11 cellular contexts compared by ENCODE assay signal in genomic region chr1:209411491-209411929, GRCh38.
DNase-seq lines count a peak whose midpoint lies in the region; ATAC-seq and TF ChIP-seq lines count a peak whose summit lies in the region.
"Had no signal": no experiment of that assay in that cellular context is flagged by ENCODE, and none has a peak within 500 bp of the region (broad histone marks: within the 10 kb centered on the region; RNA-seq: fewer than 3 reads in every experiment).

No MANE protein-coding gene starts in this region.

- H2BK120ac ChIP-seq in trophoblast cell (ENCODE audit: insufficient read depth, low read length, poor library complexity) = peak overlapping the region; percentile 81

- H3K79me1 ChIP-seq in trophoblast cell (ENCODE audit: low read length) = peaks cover 28% of the 10 kb centered on the region

- peak; percentile 32 for DNase-seq in G401 (ENCODE audit: low spot score)
- no peak for DNase-seq in RWPE2 (ENCODE audit: low spot score)
- peak; percentile 99 for DNase-seq in foreskin keratinocyte
- peak in 1 of 2 donors; percentile 43 for DNase-seq in trophoblast cell
- DNase-seq in NCI-H1417 treated with DMSO at 0.1 percent for 48 hours (lab: John Stamatoyannopoulos, UW) = no peak
- no peak for DNase-seq in DMS53 treated with DMSO at 0.1 percent for 48 hours (lab: John Stamatoyannopoulos, UW; ENCODE audit: unreplicated experiment)
- no peak for DNase-seq in HT-29 (ENCODE audit: low spot score)
- no peak for DNase-seq in hepatic stellate cell (ENCODE audit: low spot score)
- DNase-seq: activated T-cell treated with anti-CD3 and anti-CD28 coated beads for 4 hours, NCI-H1092 treated with DMSO at 0.1 percent for 48 hours had no signal

- H4K91ac ChIP-seq in trophoblast cell (ENCODE audit: low read depth, low read length) = peak overlapping the region; percentile 93

- H3K27ac ChIP-seq in RWPE2 (ENCODE audit: poor library complexity, severe bottlenecking) (peak overlapping the region; percentile 99), foreskin keratinocyte (peak overlapping the region; percentile 89), trophoblast cell (ENCODE audit: low read depth, low read length) (peak overlapping the region; percentile 91)
- H3K27ac ChIP-seq: SK-N-MC had no signal

- no peak overlapping the region for H3K9ac ChIP-seq in trophoblast cell (ENCODE audit: low read length)

- no peak overlapping the region for H3K4me2 ChIP-seq in trophoblast cell (ENCODE audit: low read length)

- in situ Hi-C loops in G401 (cut with HindIII; ENCODE audit: low sequenced_read_pairs) = no loop called here

- H3K4me3 ChIP-seq in RWPE2 (ENCODE audit: severe bottlenecking) (no peak overlapping the region), trophoblast cell (ENCODE audit: low read depth, low read length) (no peak overlapping the region)
- H3K4me3 ChIP-seq: SK-N-MC had no signal

- TF ChIP-seq CTCF in RWPE2 (IDR thresholded peaks at IDR 0.05; ENCODE audit: poor library complexity, severe bottlenecking) = no peak
- no peak for TF ChIP-seq CTCF in foreskin keratinocyte (conservative IDR thresholded peaks at IDR 0.05)

- H3K14ac ChIP-seq in trophoblast cell (ENCODE audit: low read length) = peak overlapping the region; percentile 86

- no peaks in the 10 kb centered on the region for H3K36me3 ChIP-seq in RWPE2 (ENCODE audit: low read depth)
- no peaks in the 10 kb centered on the region for H3K36me3 ChIP-seq in trophoblast cell (ENCODE audit: control insufficient read depth in 1 of 2, insufficient read depth in 2 of 2, low read length in 2 of 2)

- peaks cover 71% of the 10 kb centered on the region for H3K4me1 ChIP-seq in RWPE2 (ENCODE audit: insufficient read depth, poor library complexity, severe bottlenecking)
- peaks cover 61% of the 10 kb centered on the region for H3K4me1 ChIP-seq in foreskin keratinocyte
- H3K4me1 ChIP-seq in trophoblast cell (ENCODE audit: control insufficient read depth in 1 of 2, insufficient read depth in 2 of 2, low read length in 2 of 2) = peaks cover 12 to 23% of the 10 kb centered on the region in 2 experiments

- peak overlapping the region; percentile 80 for H3K18ac ChIP-seq in trophoblast cell (ENCODE audit: low read length)

- ATAC-seq in RWPE2 (ENCODE audit: low read depth) (peak; percentile 46), foreskin keratinocyte (peak; percentile 26)

- peak overlapping the region; percentile 78 for H4K8ac ChIP-seq in trophoblast cell (ENCODE audit: low read depth, low read length)

- H3K27me3 ChIP-seq in RWPE2 (ENCODE audit: insufficient read depth, poor library complexity, severe bottlenecking) (no peaks in the 10 kb centered on the region), foreskin keratinocyte (no peaks in the 10 kb centered on the region), trophoblast cell (ENCODE audit: insufficient read depth, low read length) (no peaks in the 10 kb centered on the region)

- H2AFZ ChIP-seq in trophoblast cell (ENCODE audit: insufficient read depth, low read length, poor library complexity) = no peak overlapping the region

- peak overlapping the region; percentile 88 for H2BK5ac ChIP-seq in trophoblast cell (ENCODE audit: low read depth, low read length, poor library complexity)

- no peak overlapping the region for H3K23ac ChIP-seq in trophoblast cell (ENCODE audit: low read length)

- peak overlapping the region; percentile 95 for H2BK12ac ChIP-seq in trophoblast cell (ENCODE audit: low read length)

- peak overlapping the region; percentile 18 for H3K4ac ChIP-seq in trophoblast cell (ENCODE audit: low read depth, low read length)

- peak overlapping the region; percentile 88 for H2AK5ac ChIP-seq in trophoblast cell (ENCODE audit: low read length)

- no CpG with 5 or more reads among the region's 3 CpGs for WGBS in trophoblast cell (ENCODE audit: extremely low coverage, insufficient coverage, insufficient read length)

- H3K79me2 ChIP-seq in trophoblast cell (ENCODE audit: control insufficient read depth, insufficient read depth, low read length, poor library complexity) = peaks cover 1% of the 10 kb centered on the region

- H3K9me3 ChIP-seq in RWPE2 (ENCODE audit: severe bottlenecking) (no peaks in the 10 kb centered on the region), trophoblast cell (ENCODE audit: insufficient read depth, low read depth, low read length) (no peaks in the 10 kb centered on the region)

- H4K12ac ChIP-seq in trophoblast cell (ENCODE audit: low read depth, low read length) = no peak overlapping the region

Comparison
In these comparisons a context has a peak if more than half of its experiments do, and no peak if none do; other contexts are left out.
1. DNase-seq: peak in G401 (single experiment) and foreskin keratinocyte (2 of 2); none in RWPE2 (single experiment), NCI-H1417 treated with DMSO at 0.1 percent for 48 hours (single experiment), DMS53 treated with DMSO at 0.1 percent for 48 hours (single experiment), HT-29 (single experiment) and hepatic stellate cell (single experiment).
2. Peak in every context shown above with its lines, with median percentiles within 50 percentile points of each other: H3K27ac ChIP-seq.